In genomic region chr19:46546194-46546896, GRCh38 we compare ENCODE assay signal across 8 cellular contexts. TPM values are rescaled to one million over a fixed set of nuclear protein-coding genes. Genes with fewer than 3 reads are reported as not detected.
DNase-seq lines count a peak whose midpoint lies in the region; ATAC-seq and TF ChIP-seq lines count a peak whose summit lies in the region.

No MANE protein-coding gene starts in this region.

- TF ChIP-seq EP300 in gastroesophageal sphincter (IDR thresholded peaks at IDR 0.05): no peak

- no peaks in the 10 kb centered on the region for H3K79me2 ChIP-seq in trophoblast cell (ENCODE audit: control insufficient read depth, insufficient read depth, low read length, poor library complexity)
- no peaks in the 10 kb centered on the region for H3K79me2 ChIP-seq in MM.1S (ENCODE audit: low read length)

- no peak overlapping the region for H3K23ac ChIP-seq in trophoblast cell (ENCODE audit: low read length)

- H3K9me3 ChIP-seq in gastroesophageal sphincter (peaks cover 0 to 25% (median 0%) of the 10 kb centered on the region in 3 donors), trophoblast cell (ENCODE audit: insufficient read depth, low read depth, low read length) (no peaks in the 10 kb centered on the region), MM.1S (replicated peaks; ENCODE audit: insufficient read depth, low read length) (no peaks in the 10 kb centered on the region)

- H3K4me3 ChIP-seq in gastroesophageal sphincter (no peak overlapping the region), trophoblast cell (ENCODE audit: low read depth, low read length) (no peak overlapping the region), MM.1S (ENCODE audit: low read length) (no peak overlapping the region)

- H4K8ac ChIP-seq in trophoblast cell (ENCODE audit: low read depth, low read length): peak overlapping the region; percentile 86

- no peak overlapping the region for H3K4ac ChIP-seq in trophoblast cell (ENCODE audit: low read depth, low read length)

- H2AK5ac ChIP-seq in trophoblast cell (ENCODE audit: low read length): no peak overlapping the region

- H3K18ac ChIP-seq in trophoblast cell (ENCODE audit: low read length): no peak overlapping the region

- POLR2A ChIA-PET in RWPE1 (lab: Yijun Ruan, JAX; ENCODE audit: low non-redundant PET): no interaction called here

- peak overlapping the region; percentile 58 for H4K12ac ChIP-seq in trophoblast cell (ENCODE audit: low read depth, low read length)

- ATAC-seq in gastroesophageal sphincter: peak; percentile 56
- ATAC-seq in HG03469 (IDR thresholded peaks at IDR 0.05; ENCODE audit: unreplicated experiment): no peak

- H3K79me1 ChIP-seq in trophoblast cell (ENCODE audit: low read length): peaks cover 3% of the 10 kb centered on the region

- H4K20me1 ChIP-seq in MM.1S (ENCODE audit: insufficient read depth, low read length): no peaks in the 10 kb centered on the region

- H2BK120ac ChIP-seq in trophoblast cell (ENCODE audit: insufficient read depth, low read length, poor library complexity): no peak overlapping the region

- no peak overlapping the region for H2BK5ac ChIP-seq in trophoblast cell (ENCODE audit: low read depth, low read length, poor library complexity)

- H3K36me3 ChIP-seq in gastroesophageal sphincter (no peaks in the 10 kb centered on the region), trophoblast cell (ENCODE audit: control insufficient read depth in 1 of 2, insufficient read depth in 2 of 2, low read length in 2 of 2) (no peaks in the 10 kb centered on the region), MM.1S (replicated peaks; ENCODE audit: insufficient read depth, low read length) (no peaks in the 10 kb centered on the region)

- H3K9ac ChIP-seq in trophoblast cell (ENCODE audit: low read length) (peak overlapping the region; percentile 28), MM.1S (ENCODE audit: low read length) (no peak overlapping the region)

- H2AFZ ChIP-seq in trophoblast cell (ENCODE audit: insufficient read depth, low read length, poor library complexity) (peak overlapping the region; percentile 75), MM.1S (ENCODE audit: low read length) (no peak overlapping the region)

- WGBS in gastroesophageal sphincter (ENCODE audit: low coverage in 1 of 2), 2 donors: 58 to 88% methylated on average over 3 to 5 of the region's 7 CpGs
- WGBS in trophoblast cell (ENCODE audit: extremely low coverage, insufficient coverage, insufficient read length): no CpG with 5 or more reads among the region's 7 CpGs

- H3K27ac ChIP-seq in RWPE1: no peak overlapping the region
- no peak overlapping the region for H3K27ac ChIP-seq in gastroesophageal sphincter
- H3K27ac ChIP-seq in trophoblast cell (ENCODE audit: low read depth, low read length): no peak overlapping the region
- no peak overlapping the region for H3K27ac ChIP-seq in MM.1S (ENCODE audit: low read length)

- TF ChIP-seq CTCF in RWPE1 (conservative IDR thresholded peaks at IDR 0.05; ENCODE audit: low read depth): no peak
- no peak for TF ChIP-seq CTCF in gastroesophageal sphincter (IDR thresholded peaks at IDR 0.05)
- no peak for TF ChIP-seq CTCF in MM.1S (IDR thresholded peaks at IDR 0.05; ENCODE audit: low read length)

- no peaks in the 10 kb centered on the region for H3K9me2 ChIP-seq in MM.1S (replicated peaks; ENCODE audit: insufficient read depth, low read length)

- no peak overlapping the region for H4K91ac ChIP-seq in trophoblast cell (ENCODE audit: low read depth, low read length)

- CTCF ChIA-PET in RWPE1 (lab: Yijun Ruan, JAX): interaction anchor here (0.7 kb wide), 1 partner anchor 74 kb away, joined by 5 read pairs; no protein-coding TSS in a partner anchor

- H3K14ac ChIP-seq in trophoblast cell (ENCODE audit: low read length): no peak overlapping the region

- no peak for TF ChIP-seq POLR2A in gastroesophageal sphincter (IDR thresholded peaks at IDR 0.05)

- DNase-seq in activated CD8-positive, alpha-beta memory T cell treated with anti-CD3 and anti-CD28 coated beads for 24 hours: peak; percentile 57
- DNase-seq in activated CD8-positive, alpha-beta memory T cell treated with anti-CD3 and anti-CD28 coated beads, Interleukin-2, amount 50 U/mL, for 4 hours: no peak
- DNase-seq in RWPE1 (ENCODE audit: low spot score) (peak; percentile 62), trophoblast cell (peak; percentile 40 to 65), NCI-H2081 (lab: John Stamatoyannopoulos, UW) (no peak), MM.1S (no peak)

- no peak overlapping the region for H2BK12ac ChIP-seq in trophoblast cell (ENCODE audit: low read length)

- H3K4me1 ChIP-seq in gastroesophageal sphincter (peaks cover 0 to 9% (median 0%) of the 10 kb centered on the region in 3 donors), trophoblast cell (ENCODE audit: control insufficient read depth in 1 of 2, insufficient read depth in 2 of 2, low read length in 2 of 2) (no peaks in the 10 kb centered on the region), MM.1S (ENCODE audit: low read length) (no peaks in the 10 kb centered on the region)

- H3K4me2 ChIP-seq in trophoblast cell (ENCODE audit: low read length): peak overlapping the region; percentile 64
- no peak overlapping the region for H3K4me2 ChIP-seq in MM.1S (ENCODE audit: low read depth, low read length)

- no peaks in the 10 kb centered on the region for H3F3A ChIP-seq in MM.1S (ENCODE audit: insufficient read depth, low read length)

- H3K27me3 ChIP-seq in gastroesophageal sphincter: no peaks in the 10 kb centered on the region
- H3K27me3 ChIP-seq in trophoblast cell (ENCODE audit: insufficient read depth, low read length): no peaks in the 10 kb centered on the region
- peaks cover 18% of the 10 kb centered on the region for H3K27me3 ChIP-seq in MM.1S (replicated peaks; ENCODE audit: insufficient read depth, low read length)

RNA-seq across cellular contexts. Expression of gene PNMA8B, which starts 50.7 kb away (rescaled TPM):
- 1 to 10 TPM; 1.2 to 3.4 (median 1.6) TPM for total RNA-seq in gastroesophageal sphincter
- polyA plus RNA-seq in trophoblast cell (2013): 0.31 and 0.35 TPM in 2 replicates

RNA-seq across cellular contexts. Expression of gene CALM3, which starts 54.8 kb away (rescaled TPM):
- total RNA-seq in gastroesophageal sphincter: 100 to 1,000 TPM; 128 to 193 (median 163) TPM
- polyA plus RNA-seq in trophoblast cell (2013): 312 and 341 TPM in 2 replicates

Comparison
In these comparisons a context has a peak if more than half of its experiments do, and no peak if none do; other contexts are left out.
1. DNase-seq: peak in activated CD8-positive, alpha-beta memory T cell treated with anti-CD3 and anti-CD28 coated beads for 24 hours (single experiment), RWPE1 (single experiment) and trophoblast cell (2 of 2); none in activated CD8-positive, alpha-beta memory T cell treated with anti-CD3 and anti-CD28 coated beads, Interleukin-2, amount 50 U/mL, for 4 hours (single experiment), NCI-H2081 (0 of 2) and MM.1S (single experiment).